ENCODE assay signal across 14 cellular contexts in genomic region chr7:52726986-52727385, GRCh38.
A peak's percentile ranks its signal among the peaks of the same experiment; 100 is the strongest.
DNase-seq lines count a peak whose midpoint lies in the region.
"Had no signal": no experiment of that assay in that cellular context is flagged by ENCODE, and none has a peak within 500 bp of the region (broad histone marks: within the 10 kb centered on the region; RNA-seq: fewer than 3 reads in every experiment).

No MANE protein-coding gene starts in this region.

- DNase-seq in NCI-H510A treated with DMSO at 0.1 percent for 48 hours (lab: John Stamatoyannopoulos, UW) = peak; percentile 40
- no peak for DNase-seq in NCI-H510A (lab: John Stamatoyannopoulos, UW)
- peak; percentile 20 for DNase-seq in astrocyte of the hippocampus (ENCODE audit: low read depth, low spot score)
- peak; percentile 55 for DNase-seq in myocyte (ENCODE audit: low read depth)
- DNase-seq in NCI-H128 (lab: John Stamatoyannopoulos, UW; ENCODE audit: unreplicated experiment) = no peak
- no peak for DNase-seq in HuH-7 (ENCODE audit: low spot score)
- DNase-seq in dedifferentiated amniotic fluid mesenchymal stem cell (ENCODE audit: extremely low spot score) = no peak
- DNase-seq: ACHN; Calu3; CD4-positive, CD25-positive, alpha-beta regulatory T cell; DMS 273 treated with DMSO at 0.1 percent for 48 hours; GF-D8; GOT3; HFFc6 had no signal

Comparison
In these comparisons a context has a peak if more than half of its experiments do, and no peak if none do; other contexts are left out.
1. DNase-seq: peak in NCI-H510A treated with DMSO at 0.1 percent for 48 hours (single experiment), astrocyte of the hippocampus (single experiment) and myocyte (single experiment); none in NCI-H510A (single experiment), NCI-H128 (single experiment), HuH-7 (single experiment) and dedifferentiated amniotic fluid mesenchymal stem cell (single experiment).